ENCODE assay signal across 9 cellular contexts in genomic region chr1:155940993-155941844, GRCh38. TPM values are rescaled to one million over a fixed set of nuclear protein-coding genes. Genes with fewer than 3 reads are reported as not detected.
A peak's percentile ranks its signal among the peaks of the same experiment; 100 is the strongest.
DNase-seq lines count a peak whose midpoint lies in the region; ATAC-seq, FAIRE-seq and TF ChIP-seq lines count a peak whose summit lies in the region.
"Had no signal": no experiment of that assay in that cellular context is flagged by ENCODE, and none has a peak within 500 bp of the region (broad histone marks: within the 10 kb centered on the region; RNA-seq: fewer than 3 reads in every experiment).

Gene RXFP4, plus strand, starts transcription at chr1:155941638. Its CDS starts 72 bp downstream, at chr1:155941710.

- peaks cover 33% of the 10 kb centered on the region for H3K4me1 Mint-ChIP-seq in brain

- H3K9me3 Mint-ChIP-seq in brain = no peaks in the 10 kb centered on the region

- no peak for FAIRE-seq in H54 (lab: Jason Lieb, UNC)

- no peaks in the 10 kb centered on the region for H3K9me3 ChIP-seq in MG63

- no peaks in the 10 kb centered on the region for H3K36me3 Mint-ChIP-seq in brain

- no peaks in the 10 kb centered on the region for H3K27me3 Mint-ChIP-seq in brain

- H3K27me3 ChIP-seq in MG63 = no peaks in the 10 kb centered on the region

- no peak for TF ChIP-seq CTCF in brain (conservative IDR thresholded peaks at IDR 0.05)

- H3K4me3 ChIP-seq in MG63 = no peak within 1 kb of the TSS

- TF ChIP-seq POLR2A in H54 (IDR thresholded peaks at IDR 0.05; ENCODE audit: low read depth, low read length) = no peak

- peak within 1 kb of the TSS; percentile 51 to 86 (median 78) for H3K27ac Mint-ChIP-seq in brain

- peak; percentile 56 for DNase-seq in Daoy (ENCODE audit: low read depth)
- DNase-seq in MG63 = peak; percentile 70
- peak; percentile 45 for DNase-seq in myocyte (ENCODE audit: low read depth)
- no peak for DNase-seq in H54 (ENCODE audit: insufficient read length, low spot score)
- no peak for DNase-seq in AG20443 (ENCODE audit: low spot score)

- H3K4me3 Mint-ChIP-seq in brain = peak within 1 kb of the TSS in 1 of 5 experiments; percentile 24

- H3K36me3 ChIP-seq in MG63 = peaks cover 6% of the 10 kb centered on the region

- ATAC-seq in GM19467 (IDR thresholded peaks at IDR 0.05; ENCODE audit: unreplicated experiment) = no peak
- ATAC-seq in GM18861 (IDR thresholded peaks at IDR 0.05; ENCODE audit: unreplicated experiment) = no peak

RNA-seq across cellular contexts. Expression of gene RXFP4, which starts in this region (rescaled TPM):
- total RNA-seq in Daoy (2014; rRNA removed; shearing (Covaris generic)) = not detected in 2 replicates
- not detected in 2 replicates for total RNA-seq in MG63 (2014; rRNA removed; shearing (Covaris generic); ENCODE audit: low replicate concordance)
- not detected for polyA plus RNA-seq in brain (ENCODE audit: insufficient read depth, low read depth, low replicate concordance)
- total RNA-seq in myocyte = not detected in 2 replicates
- 0.35 TPM for polyA plus RNA-seq in myocyte (2012)
- total RNA-seq: renal cortical epithelial cell had no signal

Comparison
In these comparisons a context has a peak if more than half of its experiments do, and no peak if none do; other contexts are left out.
1. Peak in DNase-seq in Daoy; RNA of the gene not detected or under 1 TPM.
2. Peak in DNase-seq in MG63; RNA of the gene not detected or under 1 TPM.
3. Peak in DNase-seq in myocyte; RNA of the gene not detected or under 1 TPM.